Comparison of ENCODE assay signal across 1 cellular context in genomic region chr3:197144188-197144587, GRCh38.
TF ChIP-seq lines count a peak whose summit lies in the region.

No MANE protein-coding gene starts in this region.

TF ChIP-seq in WTC11, 78 proteins besides CTCF, POLR2A, EP300 and RAD21 (continued from another document):
- TF ChIP-seq USF2 (CRISPR knock-in tag; IDR thresholded peaks at IDR 0.05) (no peak), ZNF281 (CRISPR knock-in tag; IDR thresholded peaks at IDR 0.05) (no peak), IRF2 (CRISPR knock-in tag; IDR thresholded peaks at IDR 0.05; ENCODE audit: borderline replicate concordance, low read depth) (no peak), E2F4 (CRISPR knock-in tag; IDR thresholded peaks at IDR 0.05; ENCODE audit: borderline replicate concordance, low read depth) (no peak), HMGXB4 (CRISPR knock-in tag; IDR thresholded peaks at IDR 0.05) (no peak), NFYB (CRISPR knock-in tag; conservative IDR thresholded peaks at IDR 0.05; ENCODE audit: low read depth) (no peak), ZNF263 (CRISPR knock-in tag; IDR thresholded peaks at IDR 0.05; ENCODE audit: low read depth) (no peak), FOXP1 (CRISPR knock-in tag; IDR thresholded peaks at IDR 0.05; ENCODE audit: borderline replicate concordance) (no peak), CREM (CRISPR knock-in tag; IDR thresholded peaks at IDR 0.05) (no peak), NFATC4 (CRISPR knock-in tag; IDR thresholded peaks at IDR 0.05) (no peak), NFE2L1 (CRISPR knock-in tag; IDR thresholded peaks at IDR 0.05) (no peak), GABPB1 (CRISPR knock-in tag; IDR thresholded peaks at IDR 0.05) (no peak), ZNF138 (CRISPR knock-in tag; conservative IDR thresholded peaks at IDR 0.05) (no peak)
TF ChIP-seq in WTC11: peak in this region for 0.
